In genomic region chr5:96381526-96381925, GRCh38 we compare ENCODE assay signal across 11 cellular contexts. TPM values are rescaled to one million over a fixed set of nuclear protein-coding genes. Genes with fewer than 3 reads are reported as not detected.
DNase-seq lines count a peak whose midpoint lies in the region; ATAC-seq, FAIRE-seq and TF ChIP-seq lines count a peak whose summit lies in the region.
"Had no signal": no experiment of that assay in that cellular context is flagged by ENCODE, and none has a peak within 500 bp of the region (broad histone marks: within the 10 kb centered on the region; RNA-seq: fewer than 3 reads in every experiment).

No MANE protein-coding gene starts in this region.

- no peak overlapping the region for H3K9ac ChIP-seq in endodermal cell (ENCODE audit: extremely low read depth, low read length, poor library complexity, severe bottlenecking)

- no peak overlapping the region for H3K4me3 ChIP-seq in endodermal cell (ENCODE audit: low read length)

- H3K4me1 Mint-ChIP-seq in endodermal cell, result peaks cover 5% of the 10 kb centered on the region

- TF ChIP-seq CTCF in C4-2B (conservative IDR thresholded peaks at IDR 0.05), result 0 out of 2 replicates have a peak, but pooled peaks have one; percentile 12
- peak; percentile 39 for TF ChIP-seq CTCF in endodermal cell (conservative IDR thresholded peaks at IDR 0.05)

- no peaks in the 10 kb centered on the region for H3K36me3 ChIP-seq in endodermal cell (ENCODE audit: control insufficient read depth, insufficient read depth, low read length)

- no peak overlapping the region for H3K27ac Mint-ChIP-seq in endodermal cell
- H3K27ac Mint-ChIP-seq: activated naive CD8-positive, alpha-beta T cell had no signal

- no peak overlapping the region for H3K4me3 Mint-ChIP-seq in endodermal cell
- H3K4me3 Mint-ChIP-seq: activated naive CD8-positive, alpha-beta T cell had no signal

- peak; percentile 39 for FAIRE-seq in GM18507 (lab: Jason Lieb, UNC)

- H3K9me3 Mint-ChIP-seq in endodermal cell, result no peaks in the 10 kb centered on the region

- H3K27ac ChIP-seq in C4-2B (no peak overlapping the region), endodermal cell (ENCODE audit: low read depth, low read length) (no peak overlapping the region)

- H3K36me3 Mint-ChIP-seq in endodermal cell (ENCODE audit: low read depth), result no peaks in the 10 kb centered on the region
- H3K36me3 Mint-ChIP-seq: activated naive CD8-positive, alpha-beta T cell had no signal

- H3K27me3 Mint-ChIP-seq in endodermal cell (ENCODE audit: insufficient read depth), result no peaks in the 10 kb centered on the region

- no peak for ATAC-seq in GM19328 (IDR thresholded peaks at IDR 0.05; ENCODE audit: unreplicated experiment)

- H3K27me3 ChIP-seq in endodermal cell (ENCODE audit: control insufficient read depth, insufficient read depth, low read length, poor library complexity, severe bottlenecking), result no peaks in the 10 kb centered on the region

- WGBS in endodermal cell (ENCODE audit: insufficient coverage in 1 of 2, insufficient read length in 1 of 2), 2 experiments, result 82 to 88% methylated on average over 3 to 5 of the region's 5 CpGs

- DNase-seq in GM18507 (ENCODE audit: extremely low spot score, insufficient read length, low read depth) (no peak), NCI-H460 (ENCODE audit: extremely low read depth, low read depth) (peak; percentile 57), endodermal cell (no peak), iPS-NIHi7 (ENCODE audit: extremely low spot score) (no peak), CD1c-positive myeloid dendritic cell (ENCODE audit: extremely low spot score) (no peak)
- DNase-seq in NK-92 treated with Interleukin-12 subunit alpha and Interleukin-12 subunit beta, amount 100 ng/mL, for 24 hours (lab: John Stamatoyannopoulos, UW), result no peak
- DNase-seq: activated CD4-positive, alpha-beta T cell treated with anti-CD3 and anti-CD28 coated beads for 1 hour; kidney glomerular epithelial cell had no signal

- no peaks in the 10 kb centered on the region for H3K9me3 ChIP-seq in endodermal cell (ENCODE audit: control insufficient read depth, low read length)

- H3K4me1 ChIP-seq in endodermal cell (ENCODE audit: control insufficient read depth, insufficient read depth, low read length), result no peaks in the 10 kb centered on the region

RNA-seq across cellular contexts. Expression of gene PCSK1, which starts 51.5 kb away (rescaled TPM):
- total RNA-seq in NCI-H460 (2014; rRNA removed; shearing (Covaris generic)), result 2.0 and 3.2 TPM in 2 replicates
- polyA plus RNA-seq in NCI-H460 (2014; cell fraction: nucleus; rRNA removed), result 0.31 and 1.7 TPM in 2 replicates
- total RNA-seq in endodermal cell, result not detected
- 2.0 TPM for polyA plus RNA-seq in endodermal cell (2013, experiment 1 of 2)
- polyA plus RNA-seq in endodermal cell (2013, experiment 2 of 2), result 1.2 TPM
